Comparison of ENCODE assay signal across 1 cellular context in the genomic region with DNA sequence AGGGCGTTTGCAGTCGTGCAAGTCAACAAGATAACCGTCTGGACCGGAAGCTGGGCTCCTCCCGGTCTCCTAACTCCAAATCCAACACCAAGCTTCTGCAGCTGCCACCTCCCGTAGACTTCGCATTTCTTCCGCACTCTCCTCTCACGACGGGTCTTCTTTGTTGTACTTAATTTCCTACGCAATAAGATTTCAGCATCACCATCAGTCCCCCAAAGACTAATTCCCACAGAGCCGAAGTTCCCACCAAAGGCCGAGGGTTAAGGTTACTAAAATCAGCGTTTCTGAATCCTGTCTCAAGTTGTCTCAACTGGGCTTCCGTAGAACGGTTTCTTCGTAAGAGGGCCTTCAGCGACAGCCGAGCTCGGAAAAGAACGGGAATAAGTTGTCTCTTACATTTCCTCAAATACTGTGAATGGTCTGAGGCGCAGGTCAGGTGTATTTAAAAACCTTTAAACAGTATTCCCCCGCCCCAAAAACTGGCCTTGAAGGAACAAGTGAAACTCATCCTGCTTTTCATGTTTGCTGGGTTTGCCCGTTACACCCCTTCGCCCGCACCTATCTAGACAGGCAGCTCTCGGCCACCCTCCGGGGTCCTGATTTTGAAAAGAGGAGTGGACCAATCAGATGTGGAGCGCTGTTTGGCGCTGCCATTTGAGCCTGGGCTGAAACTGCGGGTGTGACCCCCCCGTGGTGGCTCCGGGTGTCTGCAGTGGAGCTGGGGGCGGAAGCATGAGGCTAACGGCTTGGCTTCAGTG.
TF ChIP-seq lines count a peak whose summit lies in the region.
"Not testable (repeated sequence)": the region's sequence is repeated elsewhere in the genome, so short reads cannot be mapped to it uniquely, and the experiment has no call there.

A gene (plus strand): TSS at position 693 of the 758 bp plus-strand sequence.

TF ChIP-seq in K562, 482 proteins besides CTCF, POLR2A, EP300 and RAD21 (continued from another document and continues in another):
- TF ChIP-seq RBFOX2 (IDR thresholded peaks at IDR 0.05; ENCODE audit: low read depth, low read length) (peak; percentile 87), L3MBTL2 (IDR thresholded peaks at IDR 0.05) (0 out of 2 replicates have a peak, but pooled peaks have one; percentile 25), C11orf30 (IDR thresholded peaks at IDR 0.05; ENCODE audit: low read depth) (peak; percentile 15; the same call in 1 of the 2 replicates), HCFC1 (IDR thresholded peaks at IDR 0.05; ENCODE audit: low read depth, low read length) (peak; percentile 16), GATAD2B (IDR thresholded peaks at IDR 0.05; ENCODE audit: borderline replicate concordance) (peak; percentile 41; the same call in 1 of the 2 replicates), FOS (IDR thresholded peaks at IDR 0.05; ENCODE audit: extremely low read depth, insufficient read length) (peak; percentile 16), EP400 (IDR thresholded peaks at IDR 0.05) (peak; percentile 97), RBBP5 (IDR thresholded peaks at IDR 0.05; ENCODE audit: borderline replicate concordance, insufficient read depth, low read length, poor library complexity, severe bottlenecking) (peak; percentile 37), KDM5B (IDR thresholded peaks at IDR 0.05; ENCODE audit: insufficient replicate concordance, low read depth, low read length) (peak; percentile 21), NFE2 (IDR thresholded peaks at IDR 0.05; ENCODE audit: low read depth) (peak; percentile 66), CC2D1A (IDR thresholded peaks at IDR 0.05) (peak; percentile 92), ZFX (CRISPR knock-in tag; IDR thresholded peaks at IDR 0.05) (peak; percentile 71), TOE1 (IDR thresholded peaks at IDR 0.05; ENCODE audit: borderline replicate concordance) (0 out of 2 replicates have a peak, but pooled peaks have one; percentile 47), NFRKB (IDR thresholded peaks at IDR 0.05; ENCODE audit: low read depth) (0 out of 2 replicates have a peak, but pooled peaks have one; percentile 35), SIN3B (IDR thresholded peaks at IDR 0.05; ENCODE audit: low read depth) (0 out of 2 replicates have a peak, but pooled peaks have one; percentile 28), CXXC5 (CRISPR knock-in tag; IDR thresholded peaks at IDR 0.05) (peak; percentile 67), SIN3A (IDR thresholded peaks at IDR 0.05; ENCODE audit: borderline replicate concordance in 2 of 2, control insufficient read depth in 1 of 2, low read depth in 2 of 2, low read length in 2 of 2) (peak; percentile 20 to 80; a peak in 2 of 4 replicates), MYBL2 (IDR thresholded peaks at IDR 0.05; ENCODE audit: low read depth) (peak; percentile 97), MYBL2 (CRISPR knock-in tag; IDR thresholded peaks at IDR 0.05; ENCODE audit: borderline replicate concordance) (peak; percentile 24; the same call in 1 of the 2 replicates), HNRNPLL (IDR thresholded peaks at IDR 0.05; ENCODE audit: low read depth, low read length, poor library complexity, severe bottlenecking) (peak; percentile 83), NRF1 (conservative IDR thresholded peaks at IDR 0.05 in 1 of 2, IDR thresholded peaks at IDR 0.05 in 1 of 2) (peak in 1 of 2 experiments; percentile 35; a peak in 1 of 4 replicates), POLR2B (IDR thresholded peaks at IDR 0.05; ENCODE audit: low read depth, partially characterized antibody) (peak; percentile 49), GABPA (tag; conservative IDR thresholded peaks at IDR 0.05; ENCODE audit: low read depth) (peak; percentile 67), TAF1 (IDR thresholded peaks at IDR 0.05; ENCODE audit: control insufficient read depth, extremely low read depth, insufficient read depth, low read length, severe bottlenecking) (peak; percentile 56), HDAC1 (IDR thresholded peaks at IDR 0.05) (peak in 1 of 2 experiments; percentile 86; a peak in 2 of 4 replicates), SAP30 (IDR thresholded peaks at IDR 0.05; ENCODE audit: borderline replicate concordance, insufficient read depth, low read depth, low read length, poor library complexity, severe bottlenecking) (peak; percentile 89), MTA3 (IDR thresholded peaks at IDR 0.05; ENCODE audit: borderline replicate concordance) (peak; percentile 91), NEUROD1 (IDR thresholded peaks at IDR 0.05; ENCODE audit: borderline replicate concordance, low read depth, low read length, partially characterized antibody) (peak; percentile 26), SUPT5H (IDR thresholded peaks at IDR 0.05) (peak; percentile 68), POLR2G (IDR thresholded peaks at IDR 0.05; ENCODE audit: low read depth, low read length) (peak; percentile 86), ELF1 (tag; IDR thresholded peaks at IDR 0.05) (peak; percentile 52; the same call in 1 of the 2 replicates), KDM4B (IDR thresholded peaks at IDR 0.05; ENCODE audit: borderline replicate concordance in 2 of 2, low read depth in 1 of 2) (peak in 1 of 2 experiments; percentile 69; a peak in 1 of 4 replicates), TAF9B (IDR thresholded peaks at IDR 0.05; ENCODE audit: partially characterized antibody) (peak; percentile 65), PHF8 (IDR thresholded peaks at IDR 0.05; ENCODE audit: borderline replicate concordance, low read length) (0 out of 2 replicates have a peak, but pooled peaks have one; percentile 48), MYC (IDR thresholded peaks at IDR 0.05; ENCODE audit: low read depth, low read length) (peak; percentile 88), GTF2E2 (tag; IDR thresholded peaks at IDR 0.05) (0 out of 2 replicates have a peak, but pooled peaks have one; percentile 22), ZNF589 (CRISPR knock-in tag; IDR thresholded peaks at IDR 0.05; ENCODE audit: low read depth) (0 out of 2 replicates have a peak, but pooled peaks have one; percentile 13), ZNF263 (CRISPR knock-in tag; IDR thresholded peaks at IDR 0.05; ENCODE audit: borderline replicate concordance) (peak; percentile 15; the same call in 1 of the 2 replicates), NCOA2 (IDR thresholded peaks at IDR 0.05; ENCODE audit: partially characterized antibody in 2 of 2) (peak in 1 of 2 experiments; percentile 94), ATF1 (tag; IDR thresholded peaks at IDR 0.05) (peak; percentile 71)
- TF ChIP-seq, protein P1, sequence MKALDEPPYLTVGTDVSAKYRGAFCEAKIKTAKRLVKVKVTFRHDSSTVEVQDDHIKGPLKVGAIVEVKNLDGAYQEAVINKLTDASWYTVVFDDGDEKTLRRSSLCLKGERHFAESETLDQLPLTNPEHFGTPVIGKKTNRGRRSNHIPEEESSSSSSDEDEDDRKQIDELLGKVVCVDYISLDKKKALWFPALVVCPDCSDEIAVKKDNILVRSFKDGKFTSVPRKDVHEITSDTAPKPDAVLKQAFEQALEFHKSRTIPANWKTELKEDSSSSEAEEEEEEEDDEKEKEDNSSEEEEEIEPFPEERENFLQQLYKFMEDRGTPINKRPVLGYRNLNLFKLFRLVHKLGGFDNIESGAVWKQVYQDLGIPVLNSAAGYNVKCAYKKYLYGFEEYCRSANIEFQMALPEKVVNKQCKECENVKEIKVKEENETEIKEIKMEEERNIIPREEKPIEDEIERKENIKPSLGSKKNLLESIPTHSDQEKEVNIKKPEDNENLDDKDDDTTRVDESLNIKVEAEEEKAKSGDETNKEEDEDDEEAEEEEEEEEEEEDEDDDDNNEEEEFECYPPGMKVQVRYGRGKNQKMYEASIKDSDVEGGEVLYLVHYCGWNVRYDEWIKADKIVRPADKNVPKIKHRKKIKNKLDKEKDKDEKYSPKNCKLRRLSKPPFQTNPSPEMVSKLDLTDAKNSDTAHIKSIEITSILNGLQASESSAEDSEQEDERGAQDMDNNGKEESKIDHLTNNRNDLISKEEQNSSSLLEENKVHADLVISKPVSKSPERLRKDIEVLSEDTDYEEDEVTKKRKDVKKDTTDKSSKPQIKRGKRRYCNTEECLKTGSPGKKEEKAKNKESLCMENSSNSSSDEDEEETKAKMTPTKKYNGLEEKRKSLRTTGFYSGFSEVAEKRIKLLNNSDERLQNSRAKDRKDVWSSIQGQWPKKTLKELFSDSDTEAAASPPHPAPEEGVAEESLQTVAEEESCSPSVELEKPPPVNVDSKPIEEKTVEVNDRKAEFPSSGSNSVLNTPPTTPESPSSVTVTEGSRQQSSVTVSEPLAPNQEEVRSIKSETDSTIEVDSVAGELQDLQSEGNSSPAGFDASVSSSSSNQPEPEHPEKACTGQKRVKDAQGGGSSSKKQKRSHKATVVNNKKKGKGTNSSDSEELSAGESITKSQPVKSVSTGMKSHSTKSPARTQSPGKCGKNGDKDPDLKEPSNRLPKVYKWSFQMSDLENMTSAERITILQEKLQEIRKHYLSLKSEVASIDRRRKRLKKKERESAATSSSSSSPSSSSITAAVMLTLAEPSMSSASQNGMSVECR (CRISPR knock-in tag; IDR thresholded peaks at IDR 0.05): peak; percentile 36; the same call in 1 of the 2 replicates
- TF ChIP-seq, protein P2, sequence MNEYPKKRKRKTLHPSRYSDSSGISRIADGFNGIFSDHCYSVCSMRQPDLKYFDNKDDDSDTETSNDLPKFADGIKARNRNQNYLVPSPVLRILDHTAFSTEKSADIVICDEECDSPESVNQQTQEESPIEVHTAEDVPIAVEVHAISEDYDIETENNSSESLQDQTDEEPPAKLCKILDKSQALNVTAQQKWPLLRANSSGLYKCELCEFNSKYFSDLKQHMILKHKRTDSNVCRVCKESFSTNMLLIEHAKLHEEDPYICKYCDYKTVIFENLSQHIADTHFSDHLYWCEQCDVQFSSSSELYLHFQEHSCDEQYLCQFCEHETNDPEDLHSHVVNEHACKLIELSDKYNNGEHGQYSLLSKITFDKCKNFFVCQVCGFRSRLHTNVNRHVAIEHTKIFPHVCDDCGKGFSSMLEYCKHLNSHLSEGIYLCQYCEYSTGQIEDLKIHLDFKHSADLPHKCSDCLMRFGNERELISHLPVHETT (CRISPR knock-in tag; conservative IDR thresholded peaks at IDR 0.05 in 1 of 2, IDR thresholded peaks at IDR 0.05 in 1 of 2): peak in 1 of 2 experiments; percentile 69; a peak in 1 of 4 replicates
- TF ChIP-seq TOE1 (CRISPR knock-in tag; IDR thresholded peaks at IDR 0.05; ENCODE audit: borderline replicate concordance, low read depth); MYC (CRISPR knock-in tag; IDR thresholded peaks at IDR 0.05; ENCODE audit: borderline replicate concordance, low read depth); ATF1 (CRISPR knock-in tag; IDR thresholded peaks at IDR 0.05): not testable (repeated sequence)
- TF ChIP-seq, protein P3, sequence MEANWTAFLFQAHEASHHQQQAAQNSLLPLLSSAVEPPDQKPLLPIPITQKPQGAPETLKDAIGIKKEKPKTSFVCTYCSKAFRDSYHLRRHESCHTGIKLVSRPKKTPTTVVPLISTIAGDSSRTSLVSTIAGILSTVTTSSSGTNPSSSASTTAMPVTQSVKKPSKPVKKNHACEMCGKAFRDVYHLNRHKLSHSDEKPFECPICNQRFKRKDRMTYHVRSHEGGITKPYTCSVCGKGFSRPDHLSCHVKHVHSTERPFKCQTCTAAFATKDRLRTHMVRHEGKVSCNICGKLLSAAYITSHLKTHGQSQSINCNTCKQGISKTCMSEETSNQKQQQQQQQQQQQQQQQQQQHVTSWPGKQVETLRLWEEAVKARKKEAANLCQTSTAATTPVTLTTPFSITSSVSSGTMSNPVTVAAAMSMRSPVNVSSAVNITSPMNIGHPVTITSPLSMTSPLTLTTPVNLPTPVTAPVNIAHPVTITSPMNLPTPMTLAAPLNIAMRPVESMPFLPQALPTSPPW (CRISPR knock-in tag; IDR thresholded peaks at IDR 0.05): peak; percentile 95
- TF ChIP-seq, protein P4, sequence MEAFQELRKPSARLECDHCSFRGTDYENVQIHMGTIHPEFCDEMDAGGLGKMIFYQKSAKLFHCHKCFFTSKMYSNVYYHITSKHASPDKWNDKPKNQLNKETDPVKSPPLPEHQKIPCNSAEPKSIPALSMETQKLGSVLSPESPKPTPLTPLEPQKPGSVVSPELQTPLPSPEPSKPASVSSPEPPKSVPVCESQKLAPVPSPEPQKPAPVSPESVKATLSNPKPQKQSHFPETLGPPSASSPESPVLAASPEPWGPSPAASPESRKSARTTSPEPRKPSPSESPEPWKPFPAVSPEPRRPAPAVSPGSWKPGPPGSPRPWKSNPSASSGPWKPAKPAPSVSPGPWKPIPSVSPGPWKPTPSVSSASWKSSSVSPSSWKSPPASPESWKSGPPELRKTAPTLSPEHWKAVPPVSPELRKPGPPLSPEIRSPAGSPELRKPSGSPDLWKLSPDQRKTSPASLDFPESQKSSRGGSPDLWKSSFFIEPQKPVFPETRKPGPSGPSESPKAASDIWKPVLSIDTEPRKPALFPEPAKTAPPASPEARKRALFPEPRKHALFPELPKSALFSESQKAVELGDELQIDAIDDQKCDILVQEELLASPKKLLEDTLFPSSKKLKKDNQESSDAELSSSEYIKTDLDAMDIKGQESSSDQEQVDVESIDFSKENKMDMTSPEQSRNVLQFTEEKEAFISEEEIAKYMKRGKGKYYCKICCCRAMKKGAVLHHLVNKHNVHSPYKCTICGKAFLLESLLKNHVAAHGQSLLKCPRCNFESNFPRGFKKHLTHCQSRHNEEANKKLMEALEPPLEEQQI (IDR thresholded peaks at IDR 0.05): peak; percentile 85
- TF ChIP-seq, protein P5, sequence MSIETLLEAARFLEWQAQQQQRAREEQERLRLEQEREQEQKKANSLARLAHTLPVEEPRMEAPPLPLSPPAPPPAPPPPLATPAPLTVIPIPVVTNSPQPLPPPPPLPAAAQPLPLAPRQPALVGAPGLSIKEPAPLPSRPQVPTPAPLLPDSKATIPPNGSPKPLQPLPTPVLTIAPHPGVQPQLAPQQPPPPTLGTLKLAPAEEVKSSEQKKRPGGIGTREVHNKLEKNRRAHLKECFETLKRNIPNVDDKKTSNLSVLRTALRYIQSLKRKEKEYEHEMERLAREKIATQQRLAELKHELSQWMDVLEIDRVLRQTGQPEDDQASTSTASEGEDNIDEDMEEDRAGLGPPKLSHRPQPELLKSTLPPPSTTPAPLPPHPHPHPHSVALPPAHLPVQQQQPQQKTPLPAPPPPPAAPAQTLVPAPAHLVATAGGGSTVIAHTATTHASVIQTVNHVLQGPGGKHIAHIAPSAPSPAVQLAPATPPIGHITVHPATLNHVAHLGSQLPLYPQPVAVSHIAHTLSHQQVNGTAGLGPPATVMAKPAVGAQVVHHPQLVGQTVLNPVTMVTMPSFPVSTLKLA (conservative IDR thresholded peaks at IDR 0.05): peak; percentile 37 to 85; a peak in 3 of 4 replicates
- TF ChIP-seq, protein P6, sequence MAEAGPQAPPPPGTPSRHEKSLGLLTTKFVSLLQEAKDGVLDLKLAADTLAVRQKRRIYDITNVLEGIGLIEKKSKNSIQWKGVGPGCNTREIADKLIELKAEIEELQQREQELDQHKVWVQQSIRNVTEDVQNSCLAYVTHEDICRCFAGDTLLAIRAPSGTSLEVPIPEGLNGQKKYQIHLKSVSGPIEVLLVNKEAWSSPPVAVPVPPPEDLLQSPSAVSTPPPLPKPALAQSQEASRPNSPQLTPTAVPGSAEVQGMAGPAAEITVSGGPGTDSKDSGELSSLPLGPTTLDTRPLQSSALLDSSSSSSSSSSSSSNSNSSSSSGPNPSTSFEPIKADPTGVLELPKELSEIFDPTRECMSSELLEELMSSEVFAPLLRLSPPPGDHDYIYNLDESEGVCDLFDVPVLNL (CRISPR knock-in tag; IDR thresholded peaks at IDR 0.05; ENCODE audit: low read depth): peak; percentile 95
- TF ChIP-seq, protein P7, sequence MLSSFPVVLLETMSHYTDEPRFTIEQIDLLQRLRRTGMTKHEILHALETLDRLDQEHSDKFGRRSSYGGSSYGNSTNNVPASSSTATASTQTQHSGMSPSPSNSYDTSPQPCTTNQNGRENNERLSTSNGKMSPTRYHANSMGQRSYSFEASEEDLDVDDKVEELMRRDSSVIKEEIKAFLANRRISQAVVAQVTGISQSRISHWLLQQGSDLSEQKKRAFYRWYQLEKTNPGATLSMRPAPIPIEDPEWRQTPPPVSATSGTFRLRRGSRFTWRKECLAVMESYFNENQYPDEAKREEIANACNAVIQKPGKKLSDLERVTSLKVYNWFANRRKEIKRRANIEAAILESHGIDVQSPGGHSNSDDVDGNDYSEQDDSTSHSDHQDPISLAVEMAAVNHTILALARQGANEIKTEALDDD (IDR thresholded peaks at IDR 0.05): 0 out of 2 replicates have a peak, but pooled peaks have one; percentile 20
